Comparison of ENCODE assay signal across 17 cellular contexts in the genomic region with DNA sequence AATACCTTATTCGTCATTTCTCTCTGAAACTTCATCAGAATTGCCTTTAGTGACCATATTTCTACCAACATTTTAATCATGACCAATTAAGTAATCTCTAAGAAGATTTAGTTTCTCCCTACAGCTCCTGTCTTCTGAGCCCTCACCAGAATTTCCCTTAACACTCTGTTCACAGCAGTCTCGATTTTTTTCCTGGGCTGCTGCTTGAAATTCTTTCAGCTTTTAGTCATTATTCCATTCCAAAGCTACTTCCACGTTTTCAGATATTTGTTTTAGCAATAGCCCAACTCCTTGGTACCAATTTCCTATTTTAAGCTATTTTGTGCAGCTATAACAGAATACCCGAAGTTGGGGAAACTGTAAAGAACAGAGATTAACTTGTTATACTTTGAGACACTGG.
"Had no signal": no experiment of that assay in that cellular context is flagged by ENCODE, and none has a peak within 500 bp of the region (broad histone marks: within the 10 kb centered on the region; RNA-seq: fewer than 3 reads in every experiment).

No MANE protein-coding gene starts in this region.

- H3K9me3 ChIP-seq: breast epithelium, mucosa of descending colon, pancreas had no signal

- H3K27ac ChIP-seq: breast epithelium, dorsolateral prefrontal cortex, pancreas had no signal

- H3K36me3 ChIP-seq: pancreas had no signal

- H3K4me1 ChIP-seq: breast epithelium, pancreas had no signal

- ATAC-seq: activated naive CD4-positive, alpha-beta T cell treated with anti-CD3 and anti-CD28 coated beads, Interleukin-2, amount 50 U/mL, for 72 hours; left lobe of liver; mucosa of descending colon; naive thymus-derived CD4-positive, alpha-beta T cell; pancreas had no signal

- DNase-seq: activated CD4-positive, alpha-beta memory T cell treated with anti-CD3 and anti-CD28 coated beads, Interleukin-2, amount 10 ng/mL, durations not matched to agents 7 days and 5 days; activated CD4-positive, alpha-beta T cell treated with anti-CD3 and anti-CD28 coated beads for 4 hours; activated gamma-delta T cell; activated T-cell treated with anti-CD3 and anti-CD28 coated beads, Interleukin-2, amount 50 U/mL, for 48 hours; cerebellar nuclear complex; dorsolateral prefrontal cortex; endodermal cell; hippocampal formation; mucosa of descending colon; naive thymus-derived CD4-positive, alpha-beta T cell; pancreas; stimulated activated CD4-positive, alpha-beta T cell treated with anti-CD3 and anti-CD28 coated beads, Interleukin-2, amount 100 ng/mL, for 48 hours; stimulated activated naive CD4-positive, alpha-beta T cell; substantia nigra had no signal

- H3K4me3 ChIP-seq: breast epithelium, dorsolateral prefrontal cortex, mucosa of descending colon, pancreas had no signal

- H3K27me3 ChIP-seq: breast epithelium, dorsolateral prefrontal cortex, pancreas had no signal
